8 cellular contexts compared by ENCODE assay signal in genomic region chr3:53044371-53045106, GRCh38. TPM values are rescaled to one million over a fixed set of nuclear protein-coding genes. Genes with fewer than 3 reads are reported as not detected.
A peak's percentile ranks its signal among the peaks of the same experiment; 100 is the strongest.
DNase-seq lines count a peak whose midpoint lies in the region; ATAC-seq and TF ChIP-seq lines count a peak whose summit lies in the region.

No MANE protein-coding gene starts in this region.

- intact Hi-C loops in breast epithelium (cut with DNase I; ENCODE audit: low total_unique reads), result no loop called here

- no peaks in the 10 kb centered on the region for H3K27me3 ChIP-seq in breast epithelium

- ATAC-seq in HG03139 (IDR thresholded peaks at IDR 0.05; ENCODE audit: unreplicated experiment) (peak; percentile 5), GM18861 (IDR thresholded peaks at IDR 0.05; ENCODE audit: unreplicated experiment) (no peak)

- H3K9me3 ChIP-seq in breast epithelium, result no peaks in the 10 kb centered on the region

- no peak for TF ChIP-seq CTCF in breast epithelium (IDR thresholded peaks at IDR 0.05)

- DNase-seq in NCI-H345 (lab: John Stamatoyannopoulos, UW) (peak; percentile 30), NCI-H345 treated with DMSO at 0.1 percent for 48 hours (lab: John Stamatoyannopoulos, UW; ENCODE audit: unreplicated experiment) (no peak), T-helper 1 cell (peak in 3 of 5 donors; percentile 21 to 63 (median 31)), breast epithelium (ENCODE audit: low spot score in 2 of 2) (no peak), inferior parietal cortex (ENCODE audit: extremely low spot score) (peak; percentile 50)

- H3K4me3 ChIP-seq in breast epithelium, result peak overlapping the region; percentile 66 to 86 (median 84)
- H3K4me3 ChIP-seq in skin epidermis, result peak overlapping the region; percentile 45 to 96 (median 68)

- no peaks in the 10 kb centered on the region for H3K36me3 ChIP-seq in breast epithelium

- TF ChIP-seq POLR2A in breast epithelium (IDR thresholded peaks at IDR 0.05), result no peak

- H3K27ac ChIP-seq in breast epithelium (peak overlapping the region; percentile 88 to 97), skin epidermis (peak overlapping the region; percentile 3 to 93 (median 77))

- no peaks in the 10 kb centered on the region for H3K4me1 ChIP-seq in breast epithelium

RNA-seq across cellular contexts. Expression of gene SFMBT1, which starts 1.3 kb away (rescaled TPM):
- 10 to 100 TPM; 17.9 to 35.1 (median 30.2) TPM for total RNA-seq in breast epithelium

Comparison
In these comparisons a context has a peak if more than half of its experiments do, and no peak if none do; other contexts are left out.
1. DNase-seq: peak in NCI-H345 (single experiment), T-helper 1 cell (3 of 5) and inferior parietal cortex (single experiment); none in NCI-H345 treated with DMSO at 0.1 percent for 48 hours (single experiment) and breast epithelium (0 of 2).